In genomic region chr1:107964397-107965111, GRCh38 we compare ENCODE assay signal across 8 cellular contexts. TPM values are rescaled to one million over a fixed set of nuclear protein-coding genes. Genes with fewer than 3 reads are reported as not detected.
A peak's percentile ranks its signal among the peaks of the same experiment; 100 is the strongest.
DNase-seq lines count a peak whose midpoint lies in the region; ATAC-seq and TF ChIP-seq lines count a peak whose summit lies in the region.

No MANE protein-coding gene starts in this region.

- peaks cover 17% of the 10 kb centered on the region for H3K4me1 Mint-ChIP-seq in T-helper 1 cell treated with Interleukin-12 subunit alpha and Interleukin-12 subunit beta and Interleukin-4 antibody, amounts not matched to agents 30 μg/mL and 1 μg/mL, for 36 hours (ENCODE audit: low read depth)
- peaks cover 18% of the 10 kb centered on the region for H3K4me1 Mint-ChIP-seq in chondrocyte (ENCODE audit: low read depth)
- H3K4me1 Mint-ChIP-seq in stimulated activated effector memory CD8-positive, alpha-beta T cell treated with anti-CD3 and anti-CD28 coated beads, Interleukin-12 subunit alpha, Interleukin-12 subunit beta, amount 100 ng/mL, for 72 hours, result peaks cover 35% of the 10 kb centered on the region

- no peaks in the 10 kb centered on the region for H3K36me3 Mint-ChIP-seq in T-helper 1 cell treated with Interleukin-12 subunit alpha and Interleukin-12 subunit beta and Interleukin-4 antibody, amounts not matched to agents 30 μg/mL and 1 μg/mL, for 36 hours (ENCODE audit: low read depth)
- peaks cover 3% of the 10 kb centered on the region for H3K36me3 Mint-ChIP-seq in chondrocyte (ENCODE audit: low read depth)
- peaks cover 12% of the 10 kb centered on the region for H3K36me3 Mint-ChIP-seq in stimulated activated effector memory CD8-positive, alpha-beta T cell treated with anti-CD3 and anti-CD28 coated beads, Interleukin-12 subunit alpha, Interleukin-12 subunit beta, amount 100 ng/mL, for 72 hours

- TF ChIP-seq POLR2A in lower leg skin (IDR thresholded peaks at IDR 0.05), result no peak

- DNase-seq in GM20000 (ENCODE audit: low spot score), result peak; percentile 47
- no peak for DNase-seq in chondrocyte (ENCODE audit: low spot score)
- peak in 1 of 2 donors; percentile 84 for DNase-seq in lower leg skin (ENCODE audit: low spot score in 2 of 2)
- DNase-seq in stimulated activated effector memory CD8-positive, alpha-beta T cell treated with anti-CD3 and anti-CD28 coated beads, Interleukin-12 subunit alpha, Interleukin-12 subunit beta, amount 100 ng/mL, for 72 hours (ENCODE audit: low spot score in 2 of 2), result peak; percentile 13 to 73

- TF ChIP-seq CTCF in 22Rv1 (IDR thresholded peaks at IDR 0.05), result no peak
- TF ChIP-seq CTCF in GM20000 (IDR thresholded peaks at IDR 0.05; ENCODE audit: extremely low read depth, missing control alignments), result no peak
- no peak for TF ChIP-seq CTCF in chondrocyte (IDR thresholded peaks at IDR 0.05)
- TF ChIP-seq CTCF in lower leg skin (IDR thresholded peaks at IDR 0.05), result no peak

- peak overlapping the region; percentile 70 for H3K27ac ChIP-seq in 22Rv1

- no peaks in the 10 kb centered on the region for H3K9me3 Mint-ChIP-seq in T-helper 1 cell treated with Interleukin-12 subunit alpha and Interleukin-12 subunit beta and Interleukin-4 antibody, amounts not matched to agents 30 μg/mL and 1 μg/mL, for 36 hours
- H3K9me3 Mint-ChIP-seq in chondrocyte (ENCODE audit: low read depth), result no peaks in the 10 kb centered on the region
- peaks cover 3% of the 10 kb centered on the region for H3K9me3 Mint-ChIP-seq in stimulated activated effector memory CD8-positive, alpha-beta T cell treated with anti-CD3 and anti-CD28 coated beads, Interleukin-12 subunit alpha, Interleukin-12 subunit beta, amount 100 ng/mL, for 72 hours

- peaks cover 29% of the 10 kb centered on the region for H3K27me3 Mint-ChIP-seq in T-helper 1 cell treated with Interleukin-12 subunit alpha and Interleukin-12 subunit beta and Interleukin-4 antibody, amounts not matched to agents 30 μg/mL and 1 μg/mL, for 36 hours (ENCODE audit: low read depth)
- H3K27me3 Mint-ChIP-seq in chondrocyte (ENCODE audit: low read depth), result peaks cover 30% of the 10 kb centered on the region

- peak overlapping the region; percentile 39 for H3K4me3 ChIP-seq in lower leg skin (ENCODE audit: low read depth, poor library complexity, severe bottlenecking)

- WGBS in lower leg skin, 2 donors, result 1% methylated on average over 33 to 45 of the region's 76 CpGs

- H3K27ac Mint-ChIP-seq in T-helper 1 cell treated with Interleukin-12 subunit alpha and Interleukin-12 subunit beta and Interleukin-4 antibody, amounts not matched to agents 30 μg/mL and 1 μg/mL, for 36 hours, result peak overlapping the region; percentile 74
- H3K27ac Mint-ChIP-seq in chondrocyte (ENCODE audit: unreplicated experiment), result no peak overlapping the region
- peak overlapping the region; percentile 90 for H3K27ac Mint-ChIP-seq in stimulated activated effector memory CD8-positive, alpha-beta T cell treated with anti-CD3 and anti-CD28 coated beads, Interleukin-12 subunit alpha, Interleukin-12 subunit beta, amount 100 ng/mL, for 72 hours

- intact Hi-C loops in lower leg skin (cut with DNase I; ENCODE audit: low total_unique reads), result no loop called here

- ATAC-seq in stimulated activated effector memory CD8-positive, alpha-beta T cell treated with anti-CD3 and anti-CD28 coated beads, Interleukin-12 subunit alpha, Interleukin-12 subunit beta, amount 100 ng/mL, for 72 hours, result peak; percentile 5
- ATAC-seq in GM21529 (IDR thresholded peaks at IDR 0.05; ENCODE audit: unreplicated experiment), result no peak
- ATAC-seq in GM21515 (IDR thresholded peaks at IDR 0.05; ENCODE audit: unreplicated experiment), result no peak

- peak overlapping the region; percentile 89 for H3K4me3 Mint-ChIP-seq in T-helper 1 cell treated with Interleukin-12 subunit alpha and Interleukin-12 subunit beta and Interleukin-4 antibody, amounts not matched to agents 30 μg/mL and 1 μg/mL, for 36 hours
- peak overlapping the region; percentile 68 for H3K4me3 Mint-ChIP-seq in chondrocyte (ENCODE audit: unreplicated experiment)
- H3K4me3 Mint-ChIP-seq in stimulated activated effector memory CD8-positive, alpha-beta T cell treated with anti-CD3 and anti-CD28 coated beads, Interleukin-12 subunit alpha, Interleukin-12 subunit beta, amount 100 ng/mL, for 72 hours, result peak overlapping the region; percentile 90

RNA-seq across cellular contexts. Expression of gene VAV3, which starts 0.4 kb away (rescaled TPM):
- total RNA-seq in chondrocyte, result 0.12 TPM in 1 of 3 replicates, not detected in the others
- 100 to 1,000 TPM; 102 to 200 (median 147) TPM for total RNA-seq in lower leg skin

Comparison
In these comparisons a context has a peak if more than half of its experiments do, and no peak if none do; other contexts are left out.
1. RNA of gene VAV3, which starts 0.4 kb away (total RNA-seq): 102 to 200 TPM in lower leg skin; 0.12 TPM in chondrocyte; every median in the first group is over 10 times any median in the second.
2. Peak in every context shown above with its lines, with median percentiles within 50 percentile points of each other: H3K4me3 Mint-ChIP-seq.